ENCODE assay signal across 13 cellular contexts in genomic region chr16:88870608-88871348, GRCh38. TPM values are rescaled to one million over a fixed set of nuclear protein-coding genes. Genes with fewer than 3 reads are reported as not detected.
DNase-seq lines count a peak whose midpoint lies in the region; ATAC-seq, FAIRE-seq and TF ChIP-seq lines count a peak whose summit lies in the region.
"Had no signal": no experiment of that assay in that cellular context is flagged by ENCODE, and none has a peak within 500 bp of the region (broad histone marks: within the 10 kb centered on the region; RNA-seq: fewer than 3 reads in every experiment).

No MANE protein-coding gene starts in this region.

- no peaks in the 10 kb centered on the region for H3K4me1 ChIP-seq in HepG2 (ENCODE audit: insufficient read depth, low read length)
- no peaks in the 10 kb centered on the region for H3K4me1 ChIP-seq in right lobe of liver
- H3K4me1 ChIP-seq in gastroesophageal sphincter = peaks cover 0 to 12% (median 0%) of the 10 kb centered on the region in 3 donors
- H3K4me1 ChIP-seq in smooth muscle cell (ENCODE audit: low read depth) = no peaks in the 10 kb centered on the region

- no peaks in the 10 kb centered on the region for H3F3A ChIP-seq in smooth muscle cell (ENCODE audit: low read depth)

- TF ChIP-seq POLR2A in HepG2 (IDR thresholded peaks at IDR 0.05; ENCODE audit: insufficient read depth in 1 of 2, low read depth in 2 of 2, low read length in 2 of 2) = no peak
- TF ChIP-seq POLR2A in right lobe of liver (IDR thresholded peaks at IDR 0.05) = no peak
- no peak for TF ChIP-seq POLR2A in gastroesophageal sphincter (IDR thresholded peaks at IDR 0.05)

- H3K79me2 ChIP-seq in HepG2 (ENCODE audit: insufficient read depth, low read length) = no peaks in the 10 kb centered on the region
- no peaks in the 10 kb centered on the region for H3K79me2 ChIP-seq in smooth muscle cell (ENCODE audit: low read depth)

- H3K4me2 ChIP-seq in HepG2 (ENCODE audit: low read depth, low read length) (no peak overlapping the region; the same call in none of the 2 replicates), smooth muscle cell (no peak overlapping the region)

- H3K9ac ChIP-seq in HepG2 (ENCODE audit: insufficient read depth, low read depth, low read length) = no peak overlapping the region
- H3K9ac ChIP-seq in smooth muscle cell (ENCODE audit: low read depth) = no peak overlapping the region

- POLR2A ChIA-PET in HepG2 (lab: Yijun Ruan, JAX) = no interaction called here

- ATAC-seq in HepG2 (no peak), right lobe of liver (no peak), gastroesophageal sphincter (peak; percentile 17), HG02763 (IDR thresholded peaks at IDR 0.05; ENCODE audit: unreplicated experiment) (no peak)
- ATAC-seq: PC-3 had no signal

- WGBS in HepG2 (ENCODE audit: low lambda C conversion rate) = 28% methylated on average over 35 of the region's 37 CpGs
- 54% methylated on average over 20 of the region's 37 CpGs for WGBS in right lobe of liver (ENCODE audit: insufficient coverage, low coverage, low lambda C conversion rate, missing lambda C conversion rate)
- WGBS in gastroesophageal sphincter (ENCODE audit: low coverage in 1 of 2), 2 donors = 16% methylated on average over 7 of the region's 37 CpGs; no CpG with 5 or more reads in 1 of the 2 donors
- WGBS in smooth muscle cell (ENCODE audit: low lambda C conversion rate) = 87% methylated on average over 31 of the region's 37 CpGs

- no TSS peak for BruUV-seq in HepG2 (replicated peaks; lab: Mats Ljungman, UMichigan)

- H3K9me3 ChIP-seq in HepG2 (ENCODE audit: low read length) (no peaks in the 10 kb centered on the region), right lobe of liver (no peaks in the 10 kb centered on the region), gastroesophageal sphincter (no peaks in the 10 kb centered on the region), smooth muscle cell (replicated peaks; ENCODE audit: low read depth) (no peaks in the 10 kb centered on the region)

- FAIRE-seq in HepG2 (lab: Jason Lieb, UNC) = no peak

- H3K27ac ChIP-seq in HepG2 (ENCODE audit: extremely low read length, insufficient read depth, low read length) (no peak overlapping the region), right lobe of liver (no peak overlapping the region), gastroesophageal sphincter (no peak overlapping the region), smooth muscle cell (ENCODE audit: low read depth) (no peak overlapping the region)
- H3K27ac ChIP-seq: cardiac muscle cell had no signal

- in situ Hi-C loops in HepG2 (cut with HindIII; ENCODE audit: extremely low pct_ligation_motif_present, low pct_unique_long_range_greater_than_20kb) = no loop called here

- H3K4me3 ChIP-seq in HepG2 (replicated peaks in 1 of 3; ENCODE audit: insufficient read depth in 1 of 3, low read depth in 2 of 3, low read length in 3 of 3) (no peak overlapping the region), right lobe of liver (no peak overlapping the region), gastroesophageal sphincter (peak overlapping the region in 1 of 2 donors; percentile 2), smooth muscle cell (no peak overlapping the region)
- H3K4me3 ChIP-seq: cardiac muscle cell had no signal

- H2AFZ ChIP-seq in HepG2 (ENCODE audit: low read length) (no peak overlapping the region), smooth muscle cell (ENCODE audit: low read depth) (no peak overlapping the region)

- TF ChIP-seq CTCF in HepG2 (CRISPR knock-in tag; IDR thresholded peaks at IDR 0.05) = no peak
- TF ChIP-seq CTCF in right lobe of liver (IDR thresholded peaks at IDR 0.05) = no peak
- no peak for TF ChIP-seq CTCF in gastroesophageal sphincter (IDR thresholded peaks at IDR 0.05)
- TF ChIP-seq CTCF in smooth muscle cell (IDR thresholded peaks at IDR 0.05; ENCODE audit: borderline replicate concordance, insufficient read depth, poor library complexity, severe bottlenecking) = no peak

- no peaks in the 10 kb centered on the region for H3K36me3 ChIP-seq in HepG2 (replicated peaks in 1 of 2; ENCODE audit: control insufficient read depth in 1 of 2, insufficient read depth in 2 of 2, low read length in 2 of 2)
- no peaks in the 10 kb centered on the region for H3K36me3 ChIP-seq in right lobe of liver
- H3K36me3 ChIP-seq in gastroesophageal sphincter = no peaks in the 10 kb centered on the region
- H3K36me3 ChIP-seq in smooth muscle cell (ENCODE audit: low read depth) = no peaks in the 10 kb centered on the region
- H3K36me3 ChIP-seq: cardiac muscle cell had no signal

- TF ChIP-seq EP300 in HepG2 (IDR thresholded peaks at IDR 0.05; ENCODE audit: low read depth in 2 of 2, low read length in 2 of 2) = no peak
- no peak for TF ChIP-seq EP300 in HepG2 (CRISPR knock-in tag; IDR thresholded peaks at IDR 0.05; ENCODE audit: borderline replicate concordance)
- no peak for TF ChIP-seq EP300 in gastroesophageal sphincter (IDR thresholded peaks at IDR 0.05)

- H4K20me1 ChIP-seq in HepG2 (ENCODE audit: insufficient read depth, low read length) (0 out of 2 replicates have a peak, but pooled peaks cover 4% of the 10 kb centered on the region), smooth muscle cell (ENCODE audit: low read depth) (no peaks in the 10 kb centered on the region)

- DNase-seq in HepG2 (ENCODE audit: low spot score) = no peak
- DNase-seq in right lobe of liver = no peak
- DNase-seq in NCI-H524 (lab: John Stamatoyannopoulos, UW) = peak; percentile 89 to 96
- no peak for DNase-seq in SIG-M5 treated with dmso at 0.1 percent for 504 hours (lab: John Stamatoyannopoulos, UW; ENCODE audit: unreplicated experiment)
- DNase-seq in NCI-H1417 treated with DMSO at 0.1 percent for 48 hours (lab: John Stamatoyannopoulos, UW) = no peak
- DNase-seq in smooth muscle cell (lab: John Stamatoyannopoulos, UW; ENCODE audit: unreplicated experiment) = no peak
- DNase-seq: islet precursor cell; PC-3; stimulated activated CD4-positive, alpha-beta T cell treated with anti-CD3 and anti-CD28 coated beads, Interleukin-4, amount 100 ng/mL, for 1 hour had no signal

- CTCF ChIA-PET in HepG2 (lab: Yijun Ruan, JAX; ENCODE audit: low intra/inter-chr PET ratio, low total read pairs) = no interaction called here

- no peak for TF ChIP-seq RAD21 in HepG2 (CRISPR knock-in tag; IDR thresholded peaks at IDR 0.05)

- intact Hi-C loops in HepG2 (cut with micrococcal nuclease; ENCODE audit: unreplicated experiment) = no loop called here
- intact Hi-C loops in right lobe of liver (cut with DNase I) = no loop called here

- H3K27me3 ChIP-seq in HepG2 (ENCODE audit: control insufficient read depth in 1 of 2, insufficient read depth in 2 of 2, low read length in 2 of 2) = peaks cover 61 to 95% of the 10 kb centered on the region in 2 experiments
- H3K27me3 ChIP-seq in right lobe of liver = no peaks in the 10 kb centered on the region
- H3K27me3 ChIP-seq in gastroesophageal sphincter = peaks cover 73% of the 10 kb centered on the region
- H3K27me3 ChIP-seq in smooth muscle cell (ENCODE audit: low read depth) = no peaks in the 10 kb centered on the region
- H3K27me3 ChIP-seq: cardiac muscle cell had no signal

RNA-seq across cellular contexts. Expression of gene PABPN1L, which starts 4.3 kb away (rescaled TPM):
- not detected in 2 replicates for total RNA-seq in HepG2 (2016; rRNA removed; fragmentation: Illumina TruSeq; extraction: Trizol)
- total RNA-seq in HepG2 (2016; cell fraction: cytosol; rRNA removed; fragmentation: Illumina TruSeq; extraction: Trizol; ENCODE audit: low read depth) = not detected in 2 replicates
- total RNA-seq in HepG2 (2016; cell fraction: insoluble cytoplasmic fraction; rRNA removed; fragmentation: Illumina TruSeq; extraction: Trizol) = not detected in 2 replicates
- not detected in 2 replicates for total RNA-seq in HepG2 (2016; cell fraction: membrane; rRNA removed; fragmentation: Illumina TruSeq; extraction: Trizol)
- total RNA-seq in HepG2 (2016; cell fraction: nucleus; rRNA removed; fragmentation: Illumina TruSeq; extraction: Trizol) = not detected in 2 replicates
- not detected in 2 replicates for polyA plus RNA-seq in HepG2 (2011; rRNA removed)
- not detected in 2 replicates for polyA plus RNA-seq in HepG2 (2011; cell fraction: cytosol; rRNA removed)
- polyA plus RNA-seq in HepG2 (2011; cell fraction: nucleus; rRNA removed) = not detected in 2 replicates
- polyA plus RNA-seq in HepG2 (2012) = not detected in 2 replicates
- polyA plus RNA-seq in HepG2 (2016; cell fraction: cytosol; fragmentation: Illumina TruSeq; extraction: Trizol; ENCODE audit: low read depth) = not detected in 2 replicates
- polyA plus RNA-seq in HepG2 (2016; cell fraction: insoluble cytoplasmic fraction; fragmentation: Illumina TruSeq; extraction: Trizol; ENCODE audit: low read depth) = not detected in 2 replicates
- polyA plus RNA-seq in HepG2 (2016; cell fraction: membrane; fragmentation: Illumina TruSeq; extraction: Trizol; ENCODE audit: low read depth) = not detected in 2 replicates
- polyA plus RNA-seq in HepG2 (2016; cell fraction: nucleus; fragmentation: Illumina TruSeq; extraction: Trizol; ENCODE audit: insufficient read depth, low read depth) = not detected in 2 replicates
- polyA minus RNA-seq in HepG2 (2011; rRNA and poly(A)+ RNA removed; ENCODE audit: low replicate concordance) = not detected in 2 replicates
- polyA minus RNA-seq in HepG2 (2011; cell fraction: cytosol; rRNA and poly(A)+ RNA removed) = not detected in 2 replicates
- not detected in 2 replicates for polyA minus RNA-seq in HepG2 (2011; cell fraction: nucleus; rRNA and poly(A)+ RNA removed)
- under 1 TPM in 1 of 6 experiments, not detected in 5; 0.37 TPM for total RNA-seq in right lobe of liver
- under 1 TPM in 1 of 4 donors, not detected in 3; 0.54 TPM for total RNA-seq in gastroesophageal sphincter
- not detected in 2 replicates for total RNA-seq in smooth muscle cell
- 0.27 TPM in 1 of 2 replicates, not detected in the other for polyA plus RNA-seq in smooth muscle cell
- total RNA-seq: cardiac muscle cell, fibroblast of lung, PC-3 had no signal
- polyA plus RNA-seq: fibroblast of lung had no signal

RNA-seq across cellular contexts. Expression of gene TRAPPC2L, which starts 13.9 kb away (rescaled TPM):
- total RNA-seq in HepG2 (2016; rRNA removed; fragmentation: Illumina TruSeq; extraction: Trizol) (107 and 158 TPM in 2 replicates), right lobe of liver (10 to 100 TPM; 15.1 to 25.5 (median 20.1) TPM), gastroesophageal sphincter (10 to 100 TPM; 18.7 to 40.0 (median 21.5) TPM), smooth muscle cell (17.9 and 36.3 TPM in 2 replicates)
- 39.7 and 49.5 TPM in 2 replicates for total RNA-seq in HepG2 (2016; cell fraction: cytosol; rRNA removed; fragmentation: Illumina TruSeq; extraction: Trizol; ENCODE audit: low read depth)
- total RNA-seq in HepG2 (2016; cell fraction: insoluble cytoplasmic fraction; rRNA removed; fragmentation: Illumina TruSeq; extraction: Trizol) = 117 and 161 TPM in 2 replicates
- total RNA-seq in HepG2 (2016; cell fraction: membrane; rRNA removed; fragmentation: Illumina TruSeq; extraction: Trizol) = 55.4 and 64.8 TPM in 2 replicates
- total RNA-seq in HepG2 (2016; cell fraction: nucleus; rRNA removed; fragmentation: Illumina TruSeq; extraction: Trizol) = 54.9 and 68.3 TPM in 2 replicates
- polyA plus RNA-seq in HepG2 (2011; rRNA removed) (94.9 and 96.3 TPM in 2 replicates), smooth muscle cell (125 and 130 TPM in 2 replicates)
- 49.7 and 65.0 TPM in 2 replicates for polyA plus RNA-seq in HepG2 (2011; cell fraction: cytosol; rRNA removed)
- 60.0 and 63.3 TPM in 2 replicates for polyA plus RNA-seq in HepG2 (2011; cell fraction: nucleus; rRNA removed)
- polyA plus RNA-seq in HepG2 (2012) = 72.5 and 94.4 TPM in 2 replicates
- 51.9 and 69.2 TPM in 2 replicates for polyA plus RNA-seq in HepG2 (2016; cell fraction: cytosol; fragmentation: Illumina TruSeq; extraction: Trizol; ENCODE audit: low read depth)
- polyA plus RNA-seq in HepG2 (2016; cell fraction: insoluble cytoplasmic fraction; fragmentation: Illumina TruSeq; extraction: Trizol; ENCODE audit: low read depth) = 217 and 222 TPM in 2 replicates
- 75.4 and 76.3 TPM in 2 replicates for polyA plus RNA-seq in HepG2 (2016; cell fraction: membrane; fragmentation: Illumina TruSeq; extraction: Trizol; ENCODE audit: low read depth)
- polyA plus RNA-seq in HepG2 (2016; cell fraction: nucleus; fragmentation: Illumina TruSeq; extraction: Trizol; ENCODE audit: insufficient read depth, low read depth) = 124 and 134 TPM in 2 replicates
- 63.0 and 105 TPM in 2 replicates for polyA minus RNA-seq in HepG2 (2011; rRNA and poly(A)+ RNA removed; ENCODE audit: low replicate concordance)
- 10.9 and 13.1 TPM in 2 replicates for polyA minus RNA-seq in HepG2 (2011; cell fraction: cytosol; rRNA and poly(A)+ RNA removed)
- 45.4 and 54.3 TPM in 2 replicates for polyA minus RNA-seq in HepG2 (2011; cell fraction: nucleus; rRNA and poly(A)+ RNA removed)

RNA-seq across cellular contexts. Expression of gene GALNS, which starts 14.0 kb away (rescaled TPM):
- total RNA-seq in HepG2 (2016; rRNA removed; fragmentation: Illumina TruSeq; extraction: Trizol) = 2.8 and 9.2 TPM in 2 replicates
- total RNA-seq in HepG2 (2016; cell fraction: cytosol; rRNA removed; fragmentation: Illumina TruSeq; extraction: Trizol; ENCODE audit: low read depth) = 3.6 and 3.7 TPM in 2 replicates
- total RNA-seq in HepG2 (2016; cell fraction: insoluble cytoplasmic fraction; rRNA removed; fragmentation: Illumina TruSeq; extraction: Trizol) = 2.6 and 11.0 TPM in 2 replicates
- 4.2 and 5.1 TPM in 2 replicates for total RNA-seq in HepG2 (2016; cell fraction: membrane; rRNA removed; fragmentation: Illumina TruSeq; extraction: Trizol)
- total RNA-seq in HepG2 (2016; cell fraction: nucleus; rRNA removed; fragmentation: Illumina TruSeq; extraction: Trizol) = 12.2 and 14.1 TPM in 2 replicates
- 9.5 and 9.8 TPM in 2 replicates for polyA plus RNA-seq in HepG2 (2011; rRNA removed)
- polyA plus RNA-seq in HepG2 (2011; cell fraction: cytosol; rRNA removed) = 7.1 and 10.3 TPM in 2 replicates
- polyA plus RNA-seq in HepG2 (2011; cell fraction: nucleus; rRNA removed) = 30.6 and 39.2 TPM in 2 replicates
- polyA plus RNA-seq in HepG2 (2012) = 8.2 and 13.0 TPM in 2 replicates
- 2.4 and 2.8 TPM in 2 replicates for polyA plus RNA-seq in HepG2 (2016; cell fraction: cytosol; fragmentation: Illumina TruSeq; extraction: Trizol; ENCODE audit: low read depth)
- polyA plus RNA-seq in HepG2 (2016; cell fraction: insoluble cytoplasmic fraction; fragmentation: Illumina TruSeq; extraction: Trizol; ENCODE audit: low read depth) = 4.4 and 4.7 TPM in 2 replicates
- 4.1 and 4.7 TPM in 2 replicates for polyA plus RNA-seq in HepG2 (2016; cell fraction: membrane; fragmentation: Illumina TruSeq; extraction: Trizol; ENCODE audit: low read depth)
- polyA plus RNA-seq in HepG2 (2016; cell fraction: nucleus; fragmentation: Illumina TruSeq; extraction: Trizol; ENCODE audit: insufficient read depth, low read depth) = 27.3 and 29.9 TPM in 2 replicates
- polyA minus RNA-seq in HepG2 (2011; rRNA and poly(A)+ RNA removed; ENCODE audit: low replicate concordance) = 11.5 and 13.9 TPM in 2 replicates
- 5.2 and 6.1 TPM in 2 replicates for polyA minus RNA-seq in HepG2 (2011; cell fraction: cytosol; rRNA and poly(A)+ RNA removed)
- polyA minus RNA-seq in HepG2 (2011; cell fraction: nucleus; rRNA and poly(A)+ RNA removed) = 13.4 and 18.0 TPM in 2 replicates
- 10 to 100 TPM in 5 of 6 experiments, 1 to 10 TPM in 1; 9.2 to 20.6 (median 16.5) TPM for total RNA-seq in right lobe of liver
- 10 to 100 TPM in 3 of 4 donors, 1 to 10 TPM in 1; 4.2 to 29.4 (median 15.6) TPM for total RNA-seq in gastroesophageal sphincter
- total RNA-seq in smooth muscle cell = 13.4 and 20.8 TPM in 2 replicates
- polyA plus RNA-seq in smooth muscle cell = 19.5 and 21.3 TPM in 2 replicates

RNA-seq across cellular contexts. Expression of gene APRT, which starts 59.0 kb away (rescaled TPM):
- total RNA-seq in HepG2 (2016; rRNA removed; fragmentation: Illumina TruSeq; extraction: Trizol) = 242 and 274 TPM in 2 replicates
- total RNA-seq in HepG2 (2016; cell fraction: cytosol; rRNA removed; fragmentation: Illumina TruSeq; extraction: Trizol; ENCODE audit: low read depth) = 163 and 167 TPM in 2 replicates
- total RNA-seq in HepG2 (2016; cell fraction: insoluble cytoplasmic fraction; rRNA removed; fragmentation: Illumina TruSeq; extraction: Trizol) = 238 and 275 TPM in 2 replicates
- 188 and 208 TPM in 2 replicates for total RNA-seq in HepG2 (2016; cell fraction: membrane; rRNA removed; fragmentation: Illumina TruSeq; extraction: Trizol)
- 99.7 and 110 TPM in 2 replicates for total RNA-seq in HepG2 (2016; cell fraction: nucleus; rRNA removed; fragmentation: Illumina TruSeq; extraction: Trizol)
- 155 and 210 TPM in 2 replicates for polyA plus RNA-seq in HepG2 (2011; rRNA removed)
- polyA plus RNA-seq in HepG2 (2011; cell fraction: cytosol; rRNA removed) = 94.2 and 153 TPM in 2 replicates
- polyA plus RNA-seq in HepG2 (2011; cell fraction: nucleus; rRNA removed) = 101 and 126 TPM in 2 replicates
- polyA plus RNA-seq in HepG2 (2012) = 136 and 175 TPM in 2 replicates
- polyA plus RNA-seq in HepG2 (2016; cell fraction: cytosol; fragmentation: Illumina TruSeq; extraction: Trizol; ENCODE audit: low read depth) = 172 and 184 TPM in 2 replicates
- polyA plus RNA-seq in HepG2 (2016; cell fraction: insoluble cytoplasmic fraction; fragmentation: Illumina TruSeq; extraction: Trizol; ENCODE audit: low read depth) = 339 and 349 TPM in 2 replicates
- polyA plus RNA-seq in HepG2 (2016; cell fraction: membrane; fragmentation: Illumina TruSeq; extraction: Trizol; ENCODE audit: low read depth) = 196 and 203 TPM in 2 replicates
- polyA plus RNA-seq in HepG2 (2016; cell fraction: nucleus; fragmentation: Illumina TruSeq; extraction: Trizol; ENCODE audit: insufficient read depth, low read depth) = 192 and 201 TPM in 2 replicates
- 83.2 and 86.7 TPM in 2 replicates for polyA minus RNA-seq in HepG2 (2011; rRNA and poly(A)+ RNA removed; ENCODE audit: low replicate concordance)
- polyA minus RNA-seq in HepG2 (2011; cell fraction: cytosol; rRNA and poly(A)+ RNA removed) = 75.3 and 84.8 TPM in 2 replicates
- polyA minus RNA-seq in HepG2 (2011; cell fraction: nucleus; rRNA and poly(A)+ RNA removed) = 35.7 and 49.8 TPM in 2 replicates
- 100 to 1,000 TPM in 2 of 6 experiments, 10 to 100 TPM in 4; 61.4 to 120 (median 74.1) TPM for total RNA-seq in right lobe of liver
- 100 to 1,000 TPM in 2 of 4 donors, 10 to 100 TPM in 2; 64.9 to 103 (median 92.9) TPM for total RNA-seq in gastroesophageal sphincter
- total RNA-seq in smooth muscle cell = 72.5 and 143 TPM in 2 replicates
- polyA plus RNA-seq in smooth muscle cell = 200 and 216 TPM in 2 replicates

Comparison
In these comparisons a context has a peak if more than half of its experiments do, and no peak if none do; other contexts are left out.
1. DNase-seq: peak in NCI-H524 (2 of 2); none in HepG2 (single experiment), right lobe of liver (0 of 3), SIG-M5 treated with dmso at 0.1 percent for 504 hours (single experiment), NCI-H1417 treated with DMSO at 0.1 percent for 48 hours (single experiment) and smooth muscle cell (single experiment).